In genomic region chr22:18070556-18071306, GRCh38 we compare ENCODE assay signal across 12 cellular contexts. TPM values are rescaled to one million over a fixed set of nuclear protein-coding genes. Genes with fewer than 3 reads are reported as not detected.
DNase-seq lines count a peak whose midpoint lies in the region; ATAC-seq, FAIRE-seq and TF ChIP-seq lines count a peak whose summit lies in the region.
"Had no signal": no experiment of that assay in that cellular context is flagged by ENCODE, and none has a peak within 500 bp of the region (broad histone marks: within the 10 kb centered on the region; RNA-seq: fewer than 3 reads in every experiment).

No MANE protein-coding gene starts in this region.

- peak overlapping the region; percentile 74 for H3K27ac ChIP-seq in C4-2B
- peak overlapping the region; percentile 17 to 26 for H3K27ac ChIP-seq in mucosa of rectum (ENCODE audit: low read depth in 2 of 2, low read length in 2 of 2)
- no peak overlapping the region for H3K27ac ChIP-seq in CD8-positive, alpha-beta T cell (ENCODE audit: low read depth, low read length)
- H3K27ac ChIP-seq: dorsolateral prefrontal cortex, neutrophil had no signal

- no peak overlapping the region for H3K27ac Mint-ChIP-seq in WTC11
- no peak overlapping the region for H3K27ac Mint-ChIP-seq in CD8-positive, alpha-beta T cell

- H3K4me3 ChIP-seq in mucosa of rectum (ENCODE audit: low read length in 2 of 2), result no peak overlapping the region
- H3K4me3 ChIP-seq in CD8-positive, alpha-beta T cell (ENCODE audit: low read depth, low read length), result no peak overlapping the region
- H3K4me3 ChIP-seq: dorsolateral prefrontal cortex had no signal

- no peaks in the 10 kb centered on the region for H3K9me3 Mint-ChIP-seq in WTC11
- no peaks in the 10 kb centered on the region for H3K9me3 Mint-ChIP-seq in activated T-cell treated with anti-CD3 and anti-CD28 coated beads, Interleukin-2, amount 50 U/mL, for 4 hours
- no peaks in the 10 kb centered on the region for H3K9me3 Mint-ChIP-seq in CD8-positive, alpha-beta T cell

- no peak for ATAC-seq in WTC11
- no peak for ATAC-seq in activated T-cell treated with anti-CD3 and anti-CD28 coated beads, Interleukin-2, amount 50 U/mL, for 4 hours
- ATAC-seq in GM18519 (IDR thresholded peaks at IDR 0.05; ENCODE audit: low FRiP score, unreplicated experiment), result no peak
- ATAC-seq in CD8-positive, alpha-beta T cell, result no peak

- H3K36me3 Mint-ChIP-seq in WTC11, result no peaks in the 10 kb centered on the region
- H3K36me3 Mint-ChIP-seq in activated T-cell treated with anti-CD3 and anti-CD28 coated beads, Interleukin-2, amount 50 U/mL, for 4 hours (ENCODE audit: insufficient read depth), result no peaks in the 10 kb centered on the region
- H3K36me3 Mint-ChIP-seq in CD8-positive, alpha-beta T cell, result no peaks in the 10 kb centered on the region

- H3K4me1 Mint-ChIP-seq in WTC11, result no peaks in the 10 kb centered on the region
- H3K4me1 Mint-ChIP-seq in activated T-cell treated with anti-CD3 and anti-CD28 coated beads, Interleukin-2, amount 50 U/mL, for 4 hours (ENCODE audit: low read depth), result peaks cover under 1% of the 10 kb centered on the region
- H3K4me1 Mint-ChIP-seq in CD8-positive, alpha-beta T cell (ENCODE audit: low read depth), result peaks cover under 1% of the 10 kb centered on the region

- TF ChIP-seq CTCF in C4-2B (conservative IDR thresholded peaks at IDR 0.05) (peak; percentile 85), WTC11 (IDR thresholded peaks at IDR 0.05) (0 out of 2 replicates have a peak, but pooled peaks have one; percentile 18)
- no peak for TF ChIP-seq CTCF in CD8-positive, alpha-beta T cell (IDR thresholded peaks at IDR 0.05)

- no peaks in the 10 kb centered on the region for H3K27me3 ChIP-seq in mucosa of rectum (ENCODE audit: control insufficient read depth in 2 of 2, insufficient read depth in 2 of 2, low read length in 2 of 2)
- no peaks in the 10 kb centered on the region for H3K27me3 ChIP-seq in CD8-positive, alpha-beta T cell (ENCODE audit: insufficient read depth, low read length)
- H3K27me3 ChIP-seq: dorsolateral prefrontal cortex had no signal

- H3K36me3 ChIP-seq in mucosa of rectum (ENCODE audit: control insufficient read depth in 2 of 2, insufficient read depth in 2 of 2, low read length in 2 of 2), result no peaks in the 10 kb centered on the region
- H3K36me3 ChIP-seq in CD8-positive, alpha-beta T cell (ENCODE audit: insufficient read depth, low read length), result no peaks in the 10 kb centered on the region
- H3K36me3 ChIP-seq: neutrophil had no signal

- no peak overlapping the region for H3K4me3 Mint-ChIP-seq in WTC11
- no peak overlapping the region for H3K4me3 Mint-ChIP-seq in activated T-cell treated with anti-CD3 and anti-CD28 coated beads, Interleukin-2, amount 50 U/mL, for 4 hours
- H3K4me3 Mint-ChIP-seq in CD8-positive, alpha-beta T cell, result no peak overlapping the region

- no peaks in the 10 kb centered on the region for H3K9me3 ChIP-seq in mucosa of rectum (ENCODE audit: control insufficient read depth in 2 of 2, low read length in 2 of 2)
- no peaks in the 10 kb centered on the region for H3K9me3 ChIP-seq in CD8-positive, alpha-beta T cell (ENCODE audit: low read length)
- H3K9me3 ChIP-seq: neutrophil had no signal

- POLR2A ChIA-PET in WTC11 (lab: Charles Lee), result no interaction called here
- POLR2A ChIA-PET in CD8-positive, alpha-beta T cell (lab: Charles Lee), result no interaction called here

- DNase-seq in GM12891 (ENCODE audit: insufficient read length, low spot score) (no peak), WTC11 (ENCODE audit: low spot score) (no peak), glomerular visceral epithelial cell (ENCODE audit: extremely low spot score) (no peak)
- no peak for DNase-seq in activated T-cell treated with anti-CD3 and anti-CD28 coated beads, Interleukin-2, amount 50 U/mL, for 4 hours
- no peak for DNase-seq in CD8-positive, alpha-beta T cell
- DNase-seq: activated gamma-delta T cell treated with Interleukin-2 at 50 U/mL for 16 hours, dorsolateral prefrontal cortex, EL had no signal

- H3K9ac ChIP-seq in mucosa of rectum (ENCODE audit: low read depth in 1 of 2, low read length in 2 of 2), result no peak overlapping the region

- CTCF ChIA-PET in WTC11 (lab: Charles Lee), result interaction anchor here (1.2 to 1.5 kb wide), 4 partner anchors 110 to 285 kb away, joined by 3 to 5 read pairs (median 4); no protein-coding TSS in a partner anchor
- CTCF ChIA-PET in CD8-positive, alpha-beta T cell (lab: Charles Lee), result interaction anchor here (0.8 to 5.5 kb wide), 4 partner anchors 12 to 330 kb away, joined by 3 to 25 read pairs (median 3); no protein-coding TSS in a partner anchor

- intact Hi-C loops in CD8-positive, alpha-beta T cell (cut with DNase I, micrococcal nuclease), result no loop called here

- H3K27me3 Mint-ChIP-seq in WTC11 (ENCODE audit: low read depth), result peaks cover 3% of the 10 kb centered on the region
- peaks cover 20% of the 10 kb centered on the region for H3K27me3 Mint-ChIP-seq in activated T-cell treated with anti-CD3 and anti-CD28 coated beads, Interleukin-2, amount 50 U/mL, for 4 hours (ENCODE audit: low read depth)
- peaks cover 18% of the 10 kb centered on the region for H3K27me3 Mint-ChIP-seq in CD8-positive, alpha-beta T cell (ENCODE audit: low read depth)

- H3K4me1 ChIP-seq in mucosa of rectum (ENCODE audit: control insufficient read depth in 2 of 2, insufficient read depth in 2 of 2, low read length in 2 of 2), result peaks cover 6 to 35% of the 10 kb centered on the region in 2 donors
- H3K4me1 ChIP-seq in CD8-positive, alpha-beta T cell (ENCODE audit: insufficient read depth, low read length), result peaks cover under 1% of the 10 kb centered on the region

- TF ChIP-seq POLR2A in GM12891 (IDR thresholded peaks at IDR 0.05; ENCODE audit: low read depth, low read length), result no peak

- FAIRE-seq in GM12891 (lab: Jason Lieb, UNC), result peak; percentile 9

TF ChIP-seq in GM12891, 5 proteins besides CTCF, POLR2A, EP300 and RAD21:
- TF ChIP-seq TAF1 (IDR thresholded peaks at IDR 0.05; ENCODE audit: low read depth, low read length) (no peak), POU2F2 (IDR thresholded peaks at IDR 0.05; ENCODE audit: low read depth, low read length) (no peak), SPI1 (IDR thresholded peaks at IDR 0.05; ENCODE audit: low read depth, low read length) (no peak), POLR2AphosphoS5 (IDR thresholded peaks at IDR 0.05; ENCODE audit: low read depth, low read length) (no peak), PAX5 (IDR thresholded peaks at IDR 0.05; ENCODE audit: insufficient read depth, low read length, severe bottlenecking) (no peak)

TF ChIP-seq in WTC11, 78 proteins besides CTCF, POLR2A, EP300 and RAD21:
- TF ChIP-seq ZNF423 (CRISPR knock-in tag; IDR thresholded peaks at IDR 0.05) (no peak), ZNF396 (CRISPR knock-in tag; IDR thresholded peaks at IDR 0.05; ENCODE audit: borderline replicate concordance) (no peak), MLX (CRISPR knock-in tag; IDR thresholded peaks at IDR 0.05) (no peak), ATF1 (CRISPR knock-in tag; IDR thresholded peaks at IDR 0.05) (no peak), FOXJ3 (CRISPR knock-in tag; IDR thresholded peaks at IDR 0.05; ENCODE audit: borderline replicate concordance) (no peak), ZNF317 (CRISPR knock-in tag; IDR thresholded peaks at IDR 0.05; ENCODE audit: borderline replicate concordance, low read depth) (no peak), SOX15 (CRISPR knock-in tag; IDR thresholded peaks at IDR 0.05) (no peak), ZBTB21 (CRISPR knock-in tag; IDR thresholded peaks at IDR 0.05; ENCODE audit: borderline replicate concordance) (no peak)
- TF ChIP-seq, protein P1, sequence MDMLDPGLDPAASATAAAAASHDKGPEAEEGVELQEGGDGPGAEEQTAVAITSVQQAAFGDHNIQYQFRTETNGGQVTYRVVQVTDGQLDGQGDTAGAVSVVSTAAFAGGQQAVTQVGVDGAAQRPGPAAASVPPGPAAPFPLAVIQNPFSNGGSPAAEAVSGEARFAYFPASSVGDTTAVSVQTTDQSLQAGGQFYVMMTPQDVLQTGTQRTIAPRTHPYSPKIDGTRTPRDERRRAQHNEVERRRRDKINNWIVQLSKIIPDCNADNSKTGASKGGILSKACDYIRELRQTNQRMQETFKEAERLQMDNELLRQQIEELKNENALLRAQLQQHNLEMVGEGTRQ (CRISPR knock-in tag; IDR thresholded peaks at IDR 0.05), result no peak
- TF ChIP-seq, protein P2, sequence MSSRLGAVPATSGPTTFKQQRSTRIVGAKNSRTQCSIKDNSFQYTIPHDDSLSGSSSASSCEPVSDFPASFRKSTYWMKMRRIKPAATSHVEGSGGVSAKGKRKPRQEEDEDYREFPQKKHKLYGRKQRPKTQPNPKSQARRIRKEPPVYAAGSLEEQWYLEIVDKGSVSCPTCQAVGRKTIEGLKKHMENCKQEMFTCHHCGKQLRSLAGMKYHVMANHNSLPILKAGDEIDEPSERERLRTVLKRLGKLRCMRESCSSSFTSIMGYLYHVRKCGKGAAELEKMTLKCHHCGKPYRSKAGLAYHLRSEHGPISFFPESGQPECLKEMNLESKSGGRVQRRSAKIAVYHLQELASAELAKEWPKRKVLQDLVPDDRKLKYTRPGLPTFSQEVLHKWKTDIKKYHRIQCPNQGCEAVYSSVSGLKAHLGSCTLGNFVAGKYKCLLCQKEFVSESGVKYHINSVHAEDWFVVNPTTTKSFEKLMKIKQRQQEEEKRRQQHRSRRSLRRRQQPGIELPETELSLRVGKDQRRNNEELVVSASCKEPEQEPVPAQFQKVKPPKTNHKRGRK (CRISPR knock-in tag; IDR thresholded peaks at IDR 0.05; ENCODE audit: borderline replicate concordance), result no peak

RNA-seq across cellular contexts. Expression of gene PEX26, which starts 7.1 kb away (rescaled TPM):
- polyA plus RNA-seq in GM12891 (2012; ENCODE audit: low read depth, missing spikeins), result 25.1 TPM
- total RNA-seq in WTC11 (2021), result 43.0 to 52.3 TPM (median 44.8 TPM) in 3 replicates
- 10 to 100 TPM; 51.3 to 68.3 (median 58.2) TPM for total RNA-seq in activated T-cell treated with anti-CD3 and anti-CD28 coated beads, Interleukin-2, amount 50 U/mL, for 4 hours
- total RNA-seq in CD8-positive, alpha-beta T cell, result 10 to 100 TPM; 22.5 to 23.0 TPM

RNA-seq across cellular contexts. Expression of gene TUBA8, which starts 39.9 kb away (rescaled TPM):
- polyA plus RNA-seq in GM12891 (2012; ENCODE audit: low read depth, missing spikeins), result 17.9 TPM
- total RNA-seq in WTC11 (2021), result 0.50 to 1.3 TPM (median 0.72 TPM) in 3 replicates
- 1 to 10 TPM; 1.5 to 3.9 (median 2.1) TPM for total RNA-seq in activated T-cell treated with anti-CD3 and anti-CD28 coated beads, Interleukin-2, amount 50 U/mL, for 4 hours
- 1 to 10 TPM; 1.3 to 1.4 TPM for total RNA-seq in CD8-positive, alpha-beta T cell

RNA-seq across cellular contexts. Expression of gene MICAL3, which starts 46.4 kb away (rescaled TPM):
- 21.0 TPM for polyA plus RNA-seq in GM12891 (2012; ENCODE audit: low read depth, missing spikeins)
- 35.6 to 41.2 TPM (median 38.8 TPM) in 3 replicates for total RNA-seq in WTC11 (2021)
- total RNA-seq in activated T-cell treated with anti-CD3 and anti-CD28 coated beads, Interleukin-2, amount 50 U/mL, for 4 hours, result 10 to 100 TPM; 33.9 to 39.6 (median 35.1) TPM
- total RNA-seq in CD8-positive, alpha-beta T cell, result 10 to 100 TPM in 1 of 2 experiments, 1 to 10 TPM in 1; 7.0 to 11.7 TPM
